Comparison of ENCODE assay signal across 1 cellular context in genomic region chr2:69601179-69601612, GRCh38.
TF ChIP-seq lines count a peak whose summit lies in the region.

No MANE protein-coding gene starts in this region.

TF ChIP-seq in K562, 482 proteins besides CTCF, POLR2A, EP300 and RAD21 (continued from another document and continues in another):
- TF ChIP-seq ZNF655 (CRISPR knock-in tag; IDR thresholded peaks at IDR 0.05) (no peak), TOE1 (IDR thresholded peaks at IDR 0.05; ENCODE audit: borderline replicate concordance) (no peak), TOE1 (CRISPR knock-in tag; IDR thresholded peaks at IDR 0.05; ENCODE audit: borderline replicate concordance, low read depth) (no peak), CHAMP1 (IDR thresholded peaks at IDR 0.05) (no peak), ATF2 (CRISPR knock-in tag; IDR thresholded peaks at IDR 0.05) (no peak), MLLT1 (IDR thresholded peaks at IDR 0.05) (no peak; a peak in 1 of 4 replicates), PTTG1 (tag; IDR thresholded peaks at IDR 0.05; ENCODE audit: low read depth) (no peak), ZNF551 (CRISPR knock-in tag; IDR thresholded peaks at IDR 0.05) (no peak), ZNF77 (CRISPR knock-in tag; IDR thresholded peaks at IDR 0.05) (no peak), ZMIZ1 (IDR thresholded peaks at IDR 0.05; ENCODE audit: low read depth in 2 of 2, low read length in 2 of 2) (peak in 1 of 2 experiments; percentile 52; a peak in 1 of 4 replicates), POLR3A (IDR thresholded peaks at IDR 0.05; ENCODE audit: borderline replicate concordance, extremely low read depth, insufficient read depth, insufficient read length) (no peak), CBX5 (IDR thresholded peaks at IDR 0.05; ENCODE audit: borderline replicate concordance, low read depth) (no peak), SIN3B (IDR thresholded peaks at IDR 0.05; ENCODE audit: low read depth) (no peak), ZNF830 (CRISPR knock-in tag; IDR thresholded peaks at IDR 0.05) (no peak), NUFIP1 (IDR thresholded peaks at IDR 0.05; ENCODE audit: partially characterized antibody) (no peak), CHCHD3 (CRISPR knock-in tag; IDR thresholded peaks at IDR 0.05) (no peak), TGIF2 (CRISPR knock-in tag; IDR thresholded peaks at IDR 0.05) (no peak), ZNF212 (CRISPR knock-in tag; IDR thresholded peaks at IDR 0.05) (no peak), DNMT1 (IDR thresholded peaks at IDR 0.05) (no peak), XRCC4 (IDR thresholded peaks at IDR 0.05; ENCODE audit: extremely low read depth, insufficient read depth, insufficient read length) (no peak), TAF9B (IDR thresholded peaks at IDR 0.05; ENCODE audit: partially characterized antibody) (no peak), RBM39 (optimal IDR thresholded peaks at IDR 0.05; ENCODE audit: low read depth, low read length) (no peak), ZFP30 (CRISPR knock-in tag; IDR thresholded peaks at IDR 0.05; ENCODE audit: borderline replicate concordance) (no peak), VEZF1 (CRISPR knock-in tag; IDR thresholded peaks at IDR 0.05) (0 out of 2 replicates have a peak, but pooled peaks have one; percentile 9), CREB5 (CRISPR knock-in tag; IDR thresholded peaks at IDR 0.05) (no peak), RBM34 (IDR thresholded peaks at IDR 0.05; ENCODE audit: borderline replicate concordance, insufficient read depth, low read length) (no peak), FOXA1 (IDR thresholded peaks at IDR 0.05; ENCODE audit: borderline replicate concordance) (no peak), ARNT (IDR thresholded peaks at IDR 0.05) (peak; percentile 33 to 61; a peak in 2 of 4 replicates), MTA1 (IDR thresholded peaks at IDR 0.05; ENCODE audit: borderline replicate concordance) (no peak), NFE2L1 (tag; IDR thresholded peaks at IDR 0.05; ENCODE audit: borderline replicate concordance, low read depth) (no peak), ZBTB34 (CRISPR knock-in tag; IDR thresholded peaks at IDR 0.05) (no peak), AFF1 (IDR thresholded peaks at IDR 0.05; ENCODE audit: low read depth in 1 of 2, partially characterized antibody in 2 of 2) (no peak), HEY1 (CRISPR knock-in tag; IDR thresholded peaks at IDR 0.05; ENCODE audit: borderline replicate concordance) (no peak)
